Comparison of ENCODE assay signal across 1 cellular context in the genomic region with DNA sequence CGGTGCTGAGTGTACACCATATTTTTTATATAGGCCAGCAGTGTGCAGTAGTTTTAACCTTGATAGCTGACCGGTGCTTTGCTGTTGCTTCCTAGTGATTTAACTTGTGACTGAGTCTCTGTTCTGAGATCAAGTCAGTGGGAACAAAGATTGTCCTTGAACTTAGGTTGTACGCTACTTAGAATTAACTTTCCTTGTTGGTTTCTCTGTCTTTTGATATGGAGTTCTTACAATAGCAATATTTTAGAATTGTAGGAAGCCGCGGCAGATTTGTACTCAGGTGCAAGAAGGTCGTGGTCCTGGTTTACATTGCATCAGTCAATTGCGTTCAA.
TF ChIP-seq lines count a peak whose summit lies in the region.

No MANE protein-coding gene starts in this region.

TF ChIP-seq in H1, 55 proteins besides CTCF, POLR2A, EP300 and RAD21:
- no peak for TF ChIP-seq SP1 (IDR thresholded peaks at IDR 0.05; ENCODE audit: low read depth, low read length)
- no peak for TF ChIP-seq POU5F1 (IDR thresholded peaks at IDR 0.05; ENCODE audit: low read depth, low read length)
- no peak for TF ChIP-seq CBX5 (IDR thresholded peaks at IDR 0.05; ENCODE audit: low read depth, low read length)
